Comparison of ENCODE assay signal across 8 cellular contexts in genomic region chr11:118251858-118252652, GRCh38. TPM values are rescaled to one million over a fixed set of nuclear protein-coding genes. Genes with fewer than 3 reads are reported as not detected.
DNase-seq lines count a peak whose midpoint lies in the region; ATAC-seq and TF ChIP-seq lines count a peak whose summit lies in the region.

A gene with protein sequence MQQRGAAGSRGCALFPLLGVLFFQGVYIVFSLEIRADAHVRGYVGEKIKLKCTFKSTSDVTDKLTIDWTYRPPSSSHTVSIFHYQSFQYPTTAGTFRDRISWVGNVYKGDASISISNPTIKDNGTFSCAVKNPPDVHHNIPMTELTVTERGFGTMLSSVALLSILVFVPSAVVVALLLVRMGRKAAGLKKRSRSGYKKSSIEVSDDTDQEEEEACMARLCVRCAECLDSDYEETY (minus strand): TSS chr11:118252365. CDS start chr11:118252294, 71 bp downstream.

- intact Hi-C loops in OCI-LY7 (cut with micrococcal nuclease; ENCODE audit: unreplicated experiment) = loop anchor here (1.0 kb wide), 1 partner anchor 60 kb away; no protein-coding TSS in a partner anchor

- peak within 1 kb of the TSS; percentile 99 to 100 (median 99) for H3K27ac Mint-ChIP-seq in IgD-negative memory B cell

- peak within 1 kb of the TSS; percentile 95 to 100 (median 98) for H3K4me3 Mint-ChIP-seq in IgD-negative memory B cell

- peak within 1 kb of the TSS; percentile 77 for H3K4me2 ChIP-seq in OCI-LY7 (ENCODE audit: low read length)

- no peaks in the 10 kb centered on the region for H3K36me3 ChIP-seq in OCI-LY7 (ENCODE audit: insufficient read depth, low read length)

- peak; percentile 51 for ATAC-seq in GM21360 (IDR thresholded peaks at IDR 0.05; ENCODE audit: unreplicated experiment)

- H3K4me3 ChIP-seq in OCI-LY7 (ENCODE audit: low read depth, low read length, poor library complexity, severe bottlenecking) = peak within 1 kb of the TSS; percentile 80
- peak within 1 kb of the TSS; percentile 73 for H3K4me3 ChIP-seq in epithelial cell of proximal tubule (ENCODE audit: low read depth, low read length)
- H3K4me3 ChIP-seq in mononuclear cell (ENCODE audit: low read length) = peak within 1 kb of the TSS; percentile 92

- no peaks in the 10 kb centered on the region for H3K27me3 ChIP-seq in mononuclear cell (ENCODE audit: insufficient read depth, low read length)

- peak within 1 kb of the TSS; percentile 98 for H2AFZ ChIP-seq in OCI-LY7 (ENCODE audit: low read length)

- H3K9me3 Mint-ChIP-seq in IgD-negative memory B cell = peaks cover 0 to 2% (median 0%) of the 10 kb centered on the region in 3 donors

- H3K4me1 ChIP-seq in OCI-LY7 (ENCODE audit: insufficient read depth, low read length, poor library complexity, severe bottlenecking) = peaks cover 7% of the 10 kb centered on the region
- peaks cover 16% of the 10 kb centered on the region for H3K4me1 ChIP-seq in mononuclear cell (ENCODE audit: insufficient read depth, low read length)

- TSS peak; percentile 94 for BruUV-seq in OCI-LY7 (replicated peaks; lab: Mats Ljungman, UMichigan)

- peaks cover 9 to 16% (median 10%) of the 10 kb centered on the region in 3 donors for H3K4me1 Mint-ChIP-seq in IgD-negative memory B cell

- CTCF ChIA-PET in OCI-LY7 (lab: Charles Lee; ENCODE audit: unreplicated experiment) = interaction anchor here (0.8 to 1.0 kb wide), 2 partner anchors 9 to 39 kb away, joined by 3 read pairs; no protein-coding TSS in a partner anchor

- peak within 1 kb of the TSS; percentile 79 for H3K27ac ChIP-seq in C4-2B
- peak within 1 kb of the TSS; percentile 65 for H3K27ac ChIP-seq in OCI-LY7 (ENCODE audit: low read depth, low read length, poor library complexity, severe bottlenecking)

- peaks cover 5% of the 10 kb centered on the region for H3K27me3 Mint-ChIP-seq in IgD-negative memory B cell

- H4K20me1 ChIP-seq in OCI-LY7 (ENCODE audit: insufficient read depth, low read length) = no peaks in the 10 kb centered on the region

- H3K9me2 ChIP-seq in OCI-LY7 (ENCODE audit: insufficient read depth, low read length) = no peaks in the 10 kb centered on the region

- H3K36me3 Mint-ChIP-seq in IgD-negative memory B cell = peaks cover 4% of the 10 kb centered on the region

- DNase-seq in OCI-LY7 (ENCODE audit: low spot score) (peak; percentile 91), epithelial cell of proximal tubule (ENCODE audit: low read depth) (no peak)
- peak; percentile 79 for DNase-seq in activated T-cell treated with anti-CD3 and anti-CD28 coated beads, Interleukin-2, amount 50 U/mL, for 1 hour
- DNase-seq in stimulated activated CD8-positive, alpha-beta memory T cell treated with anti-CD3 and anti-CD28 coated beads, Interleukin-2, amount 100 ng/mL, for 1 hour (ENCODE audit: low read depth in 2 of 2) = peak; percentile 53 to 70

- H3K79me2 ChIP-seq in OCI-LY7 (ENCODE audit: insufficient read depth, low read depth, low read length) = no peaks in the 10 kb centered on the region

- no peak for TF ChIP-seq CTCF in C4-2B (conservative IDR thresholded peaks at IDR 0.05)
- TF ChIP-seq CTCF in OCI-LY7 (conservative IDR thresholded peaks at IDR 0.05; ENCODE audit: low read length) = no peak
- TF ChIP-seq CTCF in epithelial cell of proximal tubule (conservative IDR thresholded peaks at IDR 0.05; ENCODE audit: low read depth, low read length) = no peak

- POLR2A ChIA-PET in OCI-LY7 (lab: Charles Lee) = interaction anchor here (0.6 to 1.3 kb wide), 11 partner anchors 9 to 121 kb away, joined by 3 to 5 read pairs (median 3); partner anchors contain the start of genes CD3E and UBE4A

- no peaks in the 10 kb centered on the region for H3K9me3 ChIP-seq in OCI-LY7 (ENCODE audit: low read length)
- H3K9me3 ChIP-seq in mononuclear cell (ENCODE audit: low read depth, low read length) = no peaks in the 10 kb centered on the region

RNA-seq across cellular contexts. Expression of the gene that starts here (rescaled TPM):
- polyA plus RNA-seq in IgD-negative memory B cell = 0.95 TPM
- total RNA-seq in OCI-LY7 (2014; rRNA removed; shearing (Covaris generic)) = 1.9 and 2.2 TPM in 2 replicates
- 5.8 and 6.9 TPM in 2 replicates for total RNA-seq in OCI-LY7 (2022)
- total RNA-seq in epithelial cell of proximal tubule = 6.1 and 7.4 TPM in 2 replicates
- 16.7 TPM for total RNA-seq in mononuclear cell
